Comparison of ENCODE assay signal across 19 cellular contexts in the genomic region with DNA sequence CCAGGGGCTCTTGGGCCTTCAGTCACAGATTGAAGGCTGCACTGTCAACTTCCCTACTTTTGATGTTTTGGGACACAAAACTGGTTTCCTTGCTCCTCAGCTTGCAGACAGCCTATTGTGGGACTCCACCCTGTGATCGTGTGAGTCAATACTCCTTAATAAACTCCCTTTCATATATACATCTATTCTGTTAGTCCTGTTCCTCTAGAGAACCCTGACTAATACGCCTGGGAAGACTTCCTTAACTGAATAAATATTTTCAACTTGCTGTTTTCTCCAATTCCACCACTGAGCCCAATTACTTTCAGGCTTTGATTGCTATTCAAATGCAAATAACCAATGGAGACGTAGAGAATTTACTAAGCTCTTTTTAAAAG.
DNase-seq lines count a peak whose midpoint lies in the region; ATAC-seq and TF ChIP-seq lines count a peak whose summit lies in the region.
"Had no signal": no experiment of that assay in that cellular context is flagged by ENCODE, and none has a peak within 500 bp of the region (broad histone marks: within the 10 kb centered on the region; RNA-seq: fewer than 3 reads in every experiment).

No MANE protein-coding gene starts in this region.

- H3K36me3 ChIP-seq in SU-DHL-6 (ENCODE audit: low read length) (no peaks in the 10 kb centered on the region), suprapubic skin (peaks cover 5% of the 10 kb centered on the region)

- no peak for TF ChIP-seq EP300 in suprapubic skin (IDR thresholded peaks at IDR 0.05)

- no peaks in the 10 kb centered on the region for H3K9me3 Mint-ChIP-seq in activated naive CD8-positive, alpha-beta T cell treated with anti-CD3 and anti-CD28 coated beads for 36 hours
- H3K9me3 Mint-ChIP-seq in activated naive CD8-positive, alpha-beta T cell treated with anti-CD3 and anti-CD28 coated beads, Interleukin-2, amount 50 U/mL, for 24 hours, result no peaks in the 10 kb centered on the region
- no peaks in the 10 kb centered on the region for H3K9me3 Mint-ChIP-seq in stimulated activated memory B cell treated with anti-CD40 and anti-IgM and Interleukin-4, amounts not matched to agents 10 μg/mL and 1 μg/mL and 100 μg/mL, for 72 hours
- H3K9me3 Mint-ChIP-seq: GM23338 had no signal

- TF ChIP-seq CTCF in SU-DHL-6 (IDR thresholded peaks at IDR 0.05; ENCODE audit: insufficient read depth, low read length, poor library complexity, severe bottlenecking), result no peak
- TF ChIP-seq CTCF in suprapubic skin (IDR thresholded peaks at IDR 0.05), result no peak

- H3K9me3 ChIP-seq in SU-DHL-6 (ENCODE audit: insufficient read depth, low read length), result no peaks in the 10 kb centered on the region
- no peaks in the 10 kb centered on the region for H3K9me3 ChIP-seq in suprapubic skin

- H3K27me3 Mint-ChIP-seq in activated naive CD8-positive, alpha-beta T cell treated with anti-CD3 and anti-CD28 coated beads for 36 hours, result no peaks in the 10 kb centered on the region
- H3K27me3 Mint-ChIP-seq in activated naive CD8-positive, alpha-beta T cell treated with anti-CD3 and anti-CD28 coated beads, Interleukin-2, amount 50 U/mL, for 24 hours, result no peaks in the 10 kb centered on the region
- H3K27me3 Mint-ChIP-seq in stimulated activated memory B cell treated with anti-CD40 and anti-IgM and Interleukin-4, amounts not matched to agents 10 μg/mL and 1 μg/mL and 100 μg/mL, for 72 hours, result no peaks in the 10 kb centered on the region

- peak overlapping the region; percentile 17 for H3K9ac ChIP-seq in SU-DHL-6 (ENCODE audit: low read length)

- peaks cover 2% of the 10 kb centered on the region; the same call in 1 of the 2 replicates for H3F3A ChIP-seq in SU-DHL-6 (ENCODE audit: insufficient read depth)

- H3K27ac ChIP-seq in SU-DHL-6 (ENCODE audit: low read depth, low read length) (peak overlapping the region; percentile 55), suprapubic skin (no peak overlapping the region)
- H3K27ac ChIP-seq: C4-2B, PC-9 had no signal

- no peak overlapping the region for H3K4me3 ChIP-seq in SU-DHL-6 (ENCODE audit: insufficient read depth, low read length, poor library complexity, severe bottlenecking)
- no peak overlapping the region for H3K4me3 ChIP-seq in suprapubic skin
- H3K4me3 ChIP-seq: GM23338, PC-9 had no signal

- H3K9me2 ChIP-seq in SU-DHL-6 (replicated peaks; ENCODE audit: insufficient read depth, low read length), result no peaks in the 10 kb centered on the region

- H3K4me3 Mint-ChIP-seq in activated naive CD8-positive, alpha-beta T cell treated with anti-CD3 and anti-CD28 coated beads for 36 hours, result no peak overlapping the region
- no peak overlapping the region for H3K4me3 Mint-ChIP-seq in activated naive CD8-positive, alpha-beta T cell treated with anti-CD3 and anti-CD28 coated beads, Interleukin-2, amount 50 U/mL, for 24 hours
- H3K4me3 Mint-ChIP-seq in stimulated activated memory B cell treated with anti-CD40 and anti-IgM and Interleukin-4, amounts not matched to agents 10 μg/mL and 1 μg/mL and 100 μg/mL, for 72 hours, result no peak overlapping the region
- H3K4me3 Mint-ChIP-seq: GM23338 had no signal

- no peaks in the 10 kb centered on the region for H4K20me1 ChIP-seq in SU-DHL-6 (ENCODE audit: low read depth, low read length)

- H3K79me2 ChIP-seq in SU-DHL-6 (ENCODE audit: insufficient read depth, low read length), result no peaks in the 10 kb centered on the region

- DNase-seq in activated naive CD8-positive, alpha-beta T cell treated with anti-CD3 and anti-CD28 coated beads for 36 hours, result no peak
- DNase-seq in activated naive CD8-positive, alpha-beta T cell treated with anti-CD3 and anti-CD28 coated beads, Interleukin-2, amount 50 U/mL, for 24 hours, result no peak
- DNase-seq in cerebellum (ENCODE audit: low spot score) (no peak), suprapubic skin (ENCODE audit: low spot score in 2 of 2) (no peak)
- DNase-seq: DMS 273 treated with DMSO at 0.1 percent for 48 hours, GDM1, KG1, NCI-H1048, NCI-H1436 treated with DMSO at 0.1 percent for 48 hours, NCI-H2081 treated with DMSO at 0.1 percent for 48 hours, NCI-H510A, NCI-H774, PC-9 had no signal

- no peaks in the 10 kb centered on the region for H3K4me1 ChIP-seq in suprapubic skin

- peaks cover 28% of the 10 kb centered on the region for H3K36me3 Mint-ChIP-seq in activated naive CD8-positive, alpha-beta T cell treated with anti-CD3 and anti-CD28 coated beads for 36 hours
- peaks cover 45% of the 10 kb centered on the region for H3K36me3 Mint-ChIP-seq in activated naive CD8-positive, alpha-beta T cell treated with anti-CD3 and anti-CD28 coated beads, Interleukin-2, amount 50 U/mL, for 24 hours (ENCODE audit: low read depth)
- peaks cover 47% of the 10 kb centered on the region for H3K36me3 Mint-ChIP-seq in stimulated activated memory B cell treated with anti-CD40 and anti-IgM and Interleukin-4, amounts not matched to agents 10 μg/mL and 1 μg/mL and 100 μg/mL, for 72 hours

- 74% methylated on average over 3 of the region's 3 CpGs for WGBS in suprapubic skin

- H3K27me3 ChIP-seq in SU-DHL-6 (ENCODE audit: low read length) (no peaks in the 10 kb centered on the region), suprapubic skin (no peaks in the 10 kb centered on the region)

- peaks cover 7% of the 10 kb centered on the region for H3K4me1 Mint-ChIP-seq in activated naive CD8-positive, alpha-beta T cell treated with anti-CD3 and anti-CD28 coated beads for 36 hours
- peaks cover 3% of the 10 kb centered on the region for H3K4me1 Mint-ChIP-seq in activated naive CD8-positive, alpha-beta T cell treated with anti-CD3 and anti-CD28 coated beads, Interleukin-2, amount 50 U/mL, for 24 hours
- peaks cover 9% of the 10 kb centered on the region for H3K4me1 Mint-ChIP-seq in stimulated activated memory B cell treated with anti-CD40 and anti-IgM and Interleukin-4, amounts not matched to agents 10 μg/mL and 1 μg/mL and 100 μg/mL, for 72 hours

- no peak for ATAC-seq in activated naive CD8-positive, alpha-beta T cell treated with anti-CD3 and anti-CD28 coated beads, Interleukin-2, amount 50 U/mL, for 24 hours
- peak; percentile 82 for ATAC-seq in esophagus mucosa
- ATAC-seq in stimulated activated memory B cell treated with anti-CD40 and anti-IgM and Interleukin-4, amounts not matched to agents 10 μg/mL and 1 μg/mL and 100 μg/mL, for 72 hours, result no peak
- ATAC-seq in HG02678 (IDR thresholded peaks at IDR 0.05; ENCODE audit: unreplicated experiment), result no peak
- ATAC-seq: GM23338 had no signal

- no peak for TF ChIP-seq POLR2A in suprapubic skin (IDR thresholded peaks at IDR 0.05)

- peak overlapping the region; percentile 17 for H3K4me2 ChIP-seq in SU-DHL-6 (ENCODE audit: low read depth, low read length, poor library complexity, severe bottlenecking)
- H3K4me2 ChIP-seq: GM23338, PC-9 had no signal

- peak overlapping the region; percentile 59 for H2AFZ ChIP-seq in SU-DHL-6 (ENCODE audit: low read depth, low read length, severe bottlenecking)
- H2AFZ ChIP-seq: GM23338, PC-9 had no signal

- peak overlapping the region; percentile 43 for H3K27ac Mint-ChIP-seq in activated naive CD8-positive, alpha-beta T cell treated with anti-CD3 and anti-CD28 coated beads for 36 hours
- H3K27ac Mint-ChIP-seq in activated naive CD8-positive, alpha-beta T cell treated with anti-CD3 and anti-CD28 coated beads, Interleukin-2, amount 50 U/mL, for 24 hours, result no peak overlapping the region
- peak overlapping the region; percentile 7 for H3K27ac Mint-ChIP-seq in stimulated activated memory B cell treated with anti-CD40 and anti-IgM and Interleukin-4, amounts not matched to agents 10 μg/mL and 1 μg/mL and 100 μg/mL, for 72 hours
- H3K27ac Mint-ChIP-seq: GM23338 had no signal
